ENCODE assay signal across 3 cellular contexts in the genomic region with DNA sequence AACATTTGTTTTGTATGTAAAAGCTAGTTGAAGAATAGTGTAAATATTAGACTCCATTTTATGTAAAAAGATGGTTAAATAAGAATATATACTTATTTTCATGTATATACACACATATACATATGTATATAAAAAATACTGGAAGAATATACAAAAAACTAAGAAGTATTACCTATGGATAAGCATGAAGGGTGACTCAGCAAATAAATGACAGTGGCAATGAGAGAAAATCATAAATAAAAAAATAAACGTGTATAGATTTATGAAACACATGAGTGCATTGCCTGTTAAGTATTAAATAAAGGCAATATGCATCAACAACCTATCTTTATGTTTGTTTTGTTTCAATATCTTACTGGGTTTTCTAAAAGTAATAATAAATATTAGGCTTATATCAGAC.
TF ChIP-seq lines count a peak whose summit lies in the region.

No MANE protein-coding gene starts in this region.

TF ChIP-seq in A549, 52 proteins besides CTCF, POLR2A, EP300 and RAD21:
- TF ChIP-seq SREBF2 (IDR thresholded peaks at IDR 0.05): no peak
- peak; percentile 76 for TF ChIP-seq MAFK (IDR thresholded peaks at IDR 0.05; ENCODE audit: partially characterized antibody)
- TF ChIP-seq NFE2L2 (conservative IDR thresholded peaks at IDR 0.05; ENCODE audit: low read length): peak; percentile 76

TF ChIP-seq in IMR-90, 13 proteins besides CTCF, POLR2A, EP300 and RAD21:
- no peak for TF ChIP-seq RCOR1 (IDR thresholded peaks at IDR 0.05; ENCODE audit: insufficient replicate concordance, low read length)
- TF ChIP-seq CEBPB (IDR thresholded peaks at IDR 0.05; ENCODE audit: low read depth, low read length): no peak
- TF ChIP-seq, protein P1, sequence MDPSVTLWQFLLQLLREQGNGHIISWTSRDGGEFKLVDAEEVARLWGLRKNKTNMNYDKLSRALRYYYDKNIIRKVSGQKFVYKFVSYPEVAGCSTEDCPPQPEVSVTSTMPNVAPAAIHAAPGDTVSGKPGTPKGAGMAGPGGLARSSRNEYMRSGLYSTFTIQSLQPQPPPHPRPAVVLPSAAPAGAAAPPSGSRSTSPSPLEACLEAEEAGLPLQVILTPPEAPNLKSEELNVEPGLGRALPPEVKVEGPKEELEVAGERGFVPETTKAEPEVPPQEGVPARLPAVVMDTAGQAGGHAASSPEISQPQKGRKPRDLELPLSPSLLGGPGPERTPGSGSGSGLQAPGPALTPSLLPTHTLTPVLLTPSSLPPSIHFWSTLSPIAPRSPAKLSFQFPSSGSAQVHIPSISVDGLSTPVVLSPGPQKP (IDR thresholded peaks at IDR 0.05; ENCODE audit: borderline replicate concordance, low read depth, low read length): no peak
- peak; percentile 85 for TF ChIP-seq NFE2L2 (IDR thresholded peaks at IDR 0.05; ENCODE audit: low read depth, low read length)
- no peak for TF ChIP-seq CHD1 (IDR thresholded peaks at IDR 0.05; ENCODE audit: low read depth, low read length)
TF ChIP-seq in IMR-90: peak in this region for 1.

TF ChIP-seq in H1, 55 proteins besides CTCF, POLR2A, EP300 and RAD21:
- TF ChIP-seq, protein P2, sequence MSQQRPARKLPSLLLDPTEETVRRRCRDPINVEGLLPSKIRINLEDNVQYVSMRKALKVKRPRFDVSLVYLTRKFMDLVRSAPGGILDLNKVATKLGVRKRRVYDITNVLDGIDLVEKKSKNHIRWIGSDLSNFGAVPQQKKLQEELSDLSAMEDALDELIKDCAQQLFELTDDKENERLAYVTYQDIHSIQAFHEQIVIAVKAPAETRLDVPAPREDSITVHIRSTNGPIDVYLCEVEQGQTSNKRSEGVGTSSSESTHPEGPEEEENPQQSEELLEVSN (IDR thresholded peaks at IDR 0.05): no peak
- peak; percentile 32; the same call in 1 of the 2 replicates for TF ChIP-seq MAFK (IDR thresholded peaks at IDR 0.05; ENCODE audit: low read depth, low read length)
